ENCODE assay signal across 8 cellular contexts in genomic region chr10:32661346-32661745, GRCh38.
"Had no signal": no experiment of that assay in that cellular context is flagged by ENCODE, and none has a peak within 500 bp of the region (broad histone marks: within the 10 kb centered on the region; RNA-seq: fewer than 3 reads in every experiment).

No MANE protein-coding gene starts in this region.

- H3K4me3 ChIP-seq: GM23248, GM23338, HAP-1 had no signal

- H2AFZ ChIP-seq: GM23248, GM23338 had no signal

- H3K9ac ChIP-seq: GM23248 had no signal

- H3K36me3 ChIP-seq: HAP-1 had no signal

- H3K4me2 ChIP-seq: GM23338 had no signal

- H3K4me1 ChIP-seq: HAP-1 had no signal

- DNase-seq: GM23248, GOT3, H7, H9, HCEC 1CT, HFFc6 had no signal

- H3K27ac ChIP-seq: GM23248 had no signal
